In genomic region chr3:101042996-101043686, GRCh38 we compare ENCODE assay signal across 17 cellular contexts. TPM values are rescaled to one million over a fixed set of nuclear protein-coding genes. Genes with fewer than 3 reads are reported as not detected.
DNase-seq lines count a peak whose midpoint lies in the region; ATAC-seq and TF ChIP-seq lines count a peak whose summit lies in the region.
"Had no signal": no experiment of that assay in that cellular context is flagged by ENCODE, and none has a peak within 500 bp of the region (broad histone marks: within the 10 kb centered on the region; RNA-seq: fewer than 3 reads in every experiment).

No MANE protein-coding gene starts in this region.

- ATAC-seq in GM19452 (IDR thresholded peaks at IDR 0.05; ENCODE audit: unreplicated experiment): no peak
- ATAC-seq in HG03460 (IDR thresholded peaks at IDR 0.05; ENCODE audit: unreplicated experiment): no peak
- ATAC-seq: activated CD8-positive, alpha-beta memory T cell treated with anti-CD3 and anti-CD28 coated beads, Interleukin-2, amount 10 ng/mL, durations not matched to agents 7 days and 5 days; heart left ventricle had no signal

- H3K4me3 ChIP-seq in choroid plexus epithelial cell (ENCODE audit: low read depth, low read length): no peak overlapping the region
- H3K4me3 ChIP-seq: heart left ventricle, neural progenitor cell had no signal

- peak; percentile 72 for DNase-seq in EH (ENCODE audit: low read depth)
- DNase-seq in NCI-H226: peak; percentile 22
- peak; percentile 28 for DNase-seq in choroid plexus epithelial cell (ENCODE audit: low read depth)
- peak; percentile 68 for DNase-seq in renal cortical epithelial cell (ENCODE audit: low read depth)
- DNase-seq in activated T-cell treated with anti-CD3 and anti-CD28 coated beads, Interleukin-2, amount 50 U/mL, for 48 hours: no peak
- DNase-seq in NCI-H2029 (lab: John Stamatoyannopoulos, UW): no peak
- DNase-seq: activated CD4-positive, alpha-beta T cell treated with anti-CD3 and anti-CD28 coated beads for 4 hours; activated CD8-positive, alpha-beta memory T cell treated with anti-CD3 and anti-CD28 coated beads, Interleukin-2, amount 10 ng/mL, durations not matched to agents 7 days and 5 days; activated naive CD8-positive, alpha-beta T cell treated with anti-CD3 and anti-CD28 coated beads, Interleukin-2, amount 10 ng/mL, durations not matched to agents 7 days and 5 days; caudate nucleus; heart left ventricle; NCI-H2081 treated with DMSO at 0.1 percent for 48 hours; NCI-H510A treated with DMSO at 0.1 percent for 48 hours had no signal

- TF ChIP-seq CTCF in choroid plexus epithelial cell (conservative IDR thresholded peaks at IDR 0.05; ENCODE audit: low read depth, low read length): no peak

RNA-seq across cellular contexts. Expression of gene ABI3BP, which starts 49.9 kb away (rescaled TPM):
- 0.69 and 52.6 TPM in 2 replicates for total RNA-seq in renal cortical epithelial cell
- total RNA-seq: activated T-helper 2 cell treated with anti-CD3 and anti-CD28 coated beads, Interferon-gamma antibody, Interleukin-2, Interleukin-4, amounts not matched to agents 10 μg/mL and 5 μg/mL and 100 μg/mL, durations not matched to agents 14 hours and 24 hours and 36 hours had no signal

Comparison
In these comparisons a context has a peak if more than half of its experiments do, and no peak if none do; other contexts are left out.
1. DNase-seq: peak in EH (single experiment), NCI-H226 (single experiment), choroid plexus epithelial cell (single experiment) and renal cortical epithelial cell (single experiment); none in activated T-cell treated with anti-CD3 and anti-CD28 coated beads, Interleukin-2, amount 50 U/mL, for 48 hours (0 of 2) and NCI-H2029 (single experiment).